8 cellular contexts compared by ENCODE assay signal in genomic region chr15:62071711-62072308, GRCh38. TPM values are rescaled to one million over a fixed set of nuclear protein-coding genes. Genes with fewer than 3 reads are reported as not detected.
A peak's percentile ranks its signal among the peaks of the same experiment; 100 is the strongest.
DNase-seq lines count a peak whose midpoint lies in the region; ATAC-seq and TF ChIP-seq lines count a peak whose summit lies in the region.

No MANE protein-coding gene starts in this region.

- CTCF ChIA-PET in activated naive CD4-positive, alpha-beta T cell treated with anti-CD3 and anti-CD28 coated beads for 36 hours (lab: Charles Lee): interaction anchor here (0.8 to 1.7 kb wide), 13 partner anchors 9 to 193 kb away, joined by 3 to 7 read pairs (median 4); no protein-coding TSS in a partner anchor

- peak; percentile 86 for TF ChIP-seq CTCF in VCaP (conservative IDR thresholded peaks at IDR 0.05)

- no peaks in the 10 kb centered on the region for H3K36me3 Mint-ChIP-seq in activated naive CD4-positive, alpha-beta T cell treated with anti-CD3 and anti-CD28 coated beads for 36 hours (ENCODE audit: low read depth)

- H3K4me3 Mint-ChIP-seq in activated naive CD4-positive, alpha-beta T cell treated with anti-CD3 and anti-CD28 coated beads for 36 hours: no peak overlapping the region

- DNase-seq in EH (ENCODE audit: low read depth): peak; percentile 55
- peak; percentile 49 for DNase-seq in LHCN-M2 (ENCODE audit: low read depth)
- peak; percentile 79 for DNase-seq in inferior parietal cortex (ENCODE audit: extremely low spot score)
- no peak for DNase-seq in activated naive CD4-positive, alpha-beta T cell treated with anti-CD3 and anti-CD28 coated beads for 36 hours
- no peak for DNase-seq in stimulated activated CD8-positive, alpha-beta memory T cell treated with anti-CD3 and anti-CD28 coated beads, Interleukin-4, amount 100 ng/mL, for 48 hours
- DNase-seq in NK-92 treated with Interleukin-12 subunit alpha and Interleukin-12 subunit beta, amount 100 ng/mL, for 24 hours (lab: John Stamatoyannopoulos, UW): no peak

- peaks cover 11% of the 10 kb centered on the region for H3K4me1 Mint-ChIP-seq in activated naive CD4-positive, alpha-beta T cell treated with anti-CD3 and anti-CD28 coated beads for 36 hours (ENCODE audit: low read depth)

- H3K27ac ChIP-seq in VCaP: no peak overlapping the region

- intact Hi-C loops in activated naive CD4-positive, alpha-beta T cell treated with anti-CD3 and anti-CD28 coated beads for 36 hours (cut with micrococcal nuclease): loop anchor here (1.0 to 5.0 kb wide), 4 partner anchors 47 to 235 kb away; no protein-coding TSS in a partner anchor

- H3K27ac Mint-ChIP-seq in activated naive CD4-positive, alpha-beta T cell treated with anti-CD3 and anti-CD28 coated beads for 36 hours: no peak overlapping the region

- H3K27me3 Mint-ChIP-seq in activated naive CD4-positive, alpha-beta T cell treated with anti-CD3 and anti-CD28 coated beads for 36 hours (ENCODE audit: low read depth): peaks cover 11% of the 10 kb centered on the region

- no peak for ATAC-seq in GM19452 (IDR thresholded peaks at IDR 0.05; ENCODE audit: unreplicated experiment)

- no peaks in the 10 kb centered on the region for H3K9me3 Mint-ChIP-seq in activated naive CD4-positive, alpha-beta T cell treated with anti-CD3 and anti-CD28 coated beads for 36 hours

RNA-seq across cellular contexts. Expression of gene C2CD4A, which starts 5.0 kb away (rescaled TPM):
- not detected in 2 replicates for total RNA-seq in LHCN-M2 (2014; rRNA removed)
- not detected for polyA plus RNA-seq in LHCN-M2 (2012)
- total RNA-seq in activated naive CD4-positive, alpha-beta T cell treated with anti-CD3 and anti-CD28 coated beads for 36 hours: under 1 TPM; 0.14 to 0.27 TPM

RNA-seq across cellular contexts. Expression of gene VPS13C, which starts 11.6 kb away (rescaled TPM):
- total RNA-seq in LHCN-M2 (2014; rRNA removed): 26.5 and 35.4 TPM in 2 replicates
- 5.1 TPM for polyA plus RNA-seq in LHCN-M2 (2012)
- 10 to 100 TPM; 37.4 to 38.0 TPM for total RNA-seq in activated naive CD4-positive, alpha-beta T cell treated with anti-CD3 and anti-CD28 coated beads for 36 hours

Comparison
In these comparisons a context has a peak if more than half of its experiments do, and no peak if none do; other contexts are left out.
1. DNase-seq: peak in EH (single experiment), LHCN-M2 (single experiment) and inferior parietal cortex (single experiment); none in activated naive CD4-positive, alpha-beta T cell treated with anti-CD3 and anti-CD28 coated beads for 36 hours (single experiment), stimulated activated CD8-positive, alpha-beta memory T cell treated with anti-CD3 and anti-CD28 coated beads, Interleukin-4, amount 100 ng/mL, for 48 hours (single experiment) and NK-92 treated with Interleukin-12 subunit alpha and Interleukin-12 subunit beta, amount 100 ng/mL, for 24 hours (single experiment).